14 cellular contexts compared by ENCODE assay signal in the genomic region with DNA sequence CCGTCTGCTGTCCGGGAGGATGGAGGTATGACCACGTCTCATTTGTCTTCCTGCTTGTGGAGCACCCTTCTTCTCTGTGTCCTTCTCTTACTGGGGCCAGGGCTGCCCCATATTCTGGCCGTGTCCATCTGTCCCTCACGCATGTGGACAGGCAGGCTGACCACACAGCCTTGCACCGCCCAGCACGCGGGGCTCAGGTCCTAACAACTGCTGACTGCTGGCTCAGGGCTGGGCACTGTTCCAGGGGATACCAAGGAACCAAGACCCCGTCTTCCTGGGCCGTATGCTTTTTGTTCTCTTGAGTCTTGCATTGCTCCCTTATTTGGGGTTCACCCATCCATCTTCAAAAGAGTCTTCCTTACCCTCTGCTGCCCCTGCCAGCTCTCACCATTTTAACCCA. TPM values are rescaled to one million over a fixed set of nuclear protein-coding genes. Genes with fewer than 3 reads are reported as not detected.
A peak's percentile ranks its signal among the peaks of the same experiment; 100 is the strongest.
DNase-seq lines count a peak whose midpoint lies in the region; ATAC-seq and TF ChIP-seq lines count a peak whose summit lies in the region.
"Had no signal": no experiment of that assay in that cellular context is flagged by ENCODE, and none has a peak within 500 bp of the region (broad histone marks: within the 10 kb centered on the region; RNA-seq: fewer than 3 reads in every experiment).

No MANE protein-coding gene starts in this region.

- no peaks in the 10 kb centered on the region for H3K27me3 ChIP-seq in DND-41 (ENCODE audit: insufficient read depth, low read length, poor library complexity)
- H3K27me3 ChIP-seq in CD8-positive, alpha-beta T cell (ENCODE audit: insufficient read depth, low read length), result no peaks in the 10 kb centered on the region
- no peaks in the 10 kb centered on the region for H3K27me3 ChIP-seq in endodermal cell (ENCODE audit: control insufficient read depth, insufficient read depth, low read length, poor library complexity, severe bottlenecking)
- H3K27me3 ChIP-seq: body of pancreas, right atrium auricular region had no signal

- WGBS in endodermal cell (ENCODE audit: insufficient coverage in 1 of 2, insufficient read length in 1 of 2), 2 experiments, result 95 to 99% methylated on average over 9 to 10 of the region's 10 CpGs

- H3K36me3 ChIP-seq in DND-41 (ENCODE audit: insufficient read depth, low read length) (0 out of 2 replicates have a peak, but pooled peaks cover 4% of the 10 kb centered on the region), endodermal cell (ENCODE audit: control insufficient read depth, insufficient read depth, low read length) (no peaks in the 10 kb centered on the region)
- no peaks in the 10 kb centered on the region for H3K36me3 ChIP-seq in CD8-positive, alpha-beta T cell (ENCODE audit: insufficient read depth, low read length)
- H3K36me3 ChIP-seq: right atrium auricular region had no signal

- DNase-seq in DND-41 (no peak), amniotic epithelial cell (ENCODE audit: low read depth) (peak; percentile 62), nephron progenitor cell (no peak), DMS53 treated with DMSO at 0.1 percent for 48 hours (lab: John Stamatoyannopoulos, UW; ENCODE audit: unreplicated experiment) (no peak), NCI-H82 (lab: John Stamatoyannopoulos, UW) (no peak), endodermal cell (no peak)
- no peak for DNase-seq in CD8-positive, alpha-beta T cell
- DNase-seq: effector CD8-positive, alpha-beta T cell; H7; NCI-H2029 had no signal

- H3K27ac ChIP-seq in DND-41 (ENCODE audit: low read length), result peak overlapping the region; percentile 13
- no peak overlapping the region for H3K27ac ChIP-seq in CD8-positive, alpha-beta T cell (ENCODE audit: low read depth, low read length)
- H3K27ac ChIP-seq in endodermal cell (ENCODE audit: low read depth, low read length), result no peak overlapping the region
- H3K27ac ChIP-seq: body of pancreas, HL-60, right atrium auricular region had no signal

- intact Hi-C loops in CD8-positive, alpha-beta T cell (cut with DNase I, micrococcal nuclease), result no loop called here

- no peaks in the 10 kb centered on the region for H3K79me2 ChIP-seq in DND-41 (ENCODE audit: insufficient read depth, low read length)

- peak overlapping the region; percentile 6 for H3K27ac Mint-ChIP-seq in nephron progenitor cell
- H3K27ac Mint-ChIP-seq in CD8-positive, alpha-beta T cell, result no peak overlapping the region
- no peak overlapping the region for H3K27ac Mint-ChIP-seq in endodermal cell

- POLR2A ChIA-PET in CD8-positive, alpha-beta T cell (lab: Charles Lee), result interaction anchor here (0.6 kb wide), 1 partner anchor 25 kb away, joined by 3 read pairs; no protein-coding TSS in a partner anchor

- H3K4me1 Mint-ChIP-seq in nephron progenitor cell (peaks cover 61% of the 10 kb centered on the region), endodermal cell (peaks cover 11% of the 10 kb centered on the region)
- peaks cover 19% of the 10 kb centered on the region for H3K4me1 Mint-ChIP-seq in CD8-positive, alpha-beta T cell (ENCODE audit: low read depth)

- H3K4me1 ChIP-seq in DND-41 (ENCODE audit: insufficient read depth, low read length), result peaks cover 42% of the 10 kb centered on the region
- peaks cover 15% of the 10 kb centered on the region for H3K4me1 ChIP-seq in CD8-positive, alpha-beta T cell (ENCODE audit: insufficient read depth, low read length)
- peaks cover 3% of the 10 kb centered on the region for H3K4me1 ChIP-seq in endodermal cell (ENCODE audit: control insufficient read depth, insufficient read depth, low read length)
- H3K4me1 ChIP-seq: body of pancreas had no signal

- TF ChIP-seq CTCF in DND-41 (IDR thresholded peaks at IDR 0.05; ENCODE audit: borderline replicate concordance, extremely low read depth, low read length, poor library complexity, severe bottlenecking) (no peak), nephron progenitor cell (IDR thresholded peaks at IDR 0.05) (no peak), endodermal cell (conservative IDR thresholded peaks at IDR 0.05) (no peak)
- TF ChIP-seq CTCF in CD8-positive, alpha-beta T cell (IDR thresholded peaks at IDR 0.05), result no peak

- no peak for ATAC-seq in DND-41 (ENCODE audit: insufficient read depth, low read depth)
- ATAC-seq in HG03039 (IDR thresholded peaks at IDR 0.05; ENCODE audit: unreplicated experiment), result peak; percentile 7
- no peak for ATAC-seq in CD8-positive, alpha-beta T cell

- H4K20me1 ChIP-seq in DND-41 (ENCODE audit: insufficient read depth, low read length), result no peaks in the 10 kb centered on the region

- H3K4me3 Mint-ChIP-seq in nephron progenitor cell (no peak overlapping the region), endodermal cell (no peak overlapping the region)
- no peak overlapping the region for H3K4me3 Mint-ChIP-seq in CD8-positive, alpha-beta T cell

- H3K4me3 ChIP-seq in DND-41 (ENCODE audit: low read depth in 1 of 2, low read length in 2 of 2) (no peak overlapping the region), endodermal cell (ENCODE audit: low read length) (no peak overlapping the region)
- no peak overlapping the region for H3K4me3 ChIP-seq in CD8-positive, alpha-beta T cell (ENCODE audit: low read depth, low read length)
- H3K4me3 ChIP-seq: body of pancreas, right atrium auricular region had no signal

- H3K9me3 Mint-ChIP-seq in nephron progenitor cell, result no peaks in the 10 kb centered on the region
- no peaks in the 10 kb centered on the region for H3K9me3 Mint-ChIP-seq in CD8-positive, alpha-beta T cell
- no peaks in the 10 kb centered on the region for H3K9me3 Mint-ChIP-seq in endodermal cell

- H3K9ac ChIP-seq in DND-41 (ENCODE audit: low read depth, low read length) (no peak overlapping the region), endodermal cell (ENCODE audit: extremely low read depth, low read length, poor library complexity, severe bottlenecking) (no peak overlapping the region)

- peaks cover 6% of the 10 kb centered on the region for H3K27me3 Mint-ChIP-seq in nephron progenitor cell (ENCODE audit: low read depth, poor library complexity)
- no peaks in the 10 kb centered on the region for H3K27me3 Mint-ChIP-seq in CD8-positive, alpha-beta T cell (ENCODE audit: low read depth)
- H3K27me3 Mint-ChIP-seq in endodermal cell (ENCODE audit: insufficient read depth), result no peaks in the 10 kb centered on the region

- H3K36me3 Mint-ChIP-seq in nephron progenitor cell (ENCODE audit: low read depth) (no peaks in the 10 kb centered on the region), endodermal cell (ENCODE audit: low read depth) (no peaks in the 10 kb centered on the region)
- peaks cover 4% of the 10 kb centered on the region for H3K36me3 Mint-ChIP-seq in CD8-positive, alpha-beta T cell

- CTCF ChIA-PET in CD8-positive, alpha-beta T cell (lab: Charles Lee), result interaction anchor here (0.9 to 2.3 kb wide), 3 partner anchors 14 to 216 kb away, joined by 3 to 6 read pairs (median 3); no protein-coding TSS in a partner anchor

- H3K4me2 ChIP-seq in DND-41 (ENCODE audit: insufficient read depth, low read length), result peak overlapping the region; percentile 14; the same call in 1 of the 2 replicates

- no peak overlapping the region for H2AFZ ChIP-seq in DND-41 (ENCODE audit: low read depth, low read length)

- H3K9me3 ChIP-seq in DND-41 (ENCODE audit: insufficient read depth, low read length, severe bottlenecking) (no peaks in the 10 kb centered on the region), endodermal cell (ENCODE audit: control insufficient read depth, low read length) (no peaks in the 10 kb centered on the region)
- no peaks in the 10 kb centered on the region for H3K9me3 ChIP-seq in CD8-positive, alpha-beta T cell (ENCODE audit: low read length)
- H3K9me3 ChIP-seq: body of pancreas, right atrium auricular region had no signal

RNA-seq across cellular contexts. Expression of a gene that starts 17.5 kb away (rescaled TPM):
- total RNA-seq in CD8-positive, alpha-beta T cell, result 1 to 10 TPM; 1.6 to 2.2 TPM
- 10 to 100 TPM; 20.4 to 26.9 TPM for total RNA-seq in endodermal cell
- polyA plus RNA-seq in endodermal cell (2013, experiment 1 of 2), result 10.5 TPM
- 10.7 TPM for polyA plus RNA-seq in endodermal cell (2013, experiment 2 of 2)

RNA-seq across cellular contexts. Expression of a gene that starts 40.6 kb away (rescaled TPM):
- total RNA-seq in CD8-positive, alpha-beta T cell, result 10 to 100 TPM; 11.1 to 11.2 TPM
- 10 to 100 TPM; 21.5 to 34.4 TPM for total RNA-seq in endodermal cell
- polyA plus RNA-seq in endodermal cell (2013, experiment 1 of 2), result 14.8 TPM
- 14.2 TPM for polyA plus RNA-seq in endodermal cell (2013, experiment 2 of 2)

Comparison
In these comparisons a context has a peak if more than half of its experiments do, and no peak if none do; other contexts are left out.
1. RNA of a gene that starts 17.5 kb away (total RNA-seq): 20.4 to 26.9 TPM in endodermal cell; 1.6 to 2.2 TPM in CD8-positive, alpha-beta T cell; every median in the first group is over 4 times any median in the second.